In genomic region chr14:38197001-38197760, GRCh38 we compare ENCODE assay signal across 10 cellular contexts. TPM values are rescaled to one million over a fixed set of nuclear protein-coding genes. Genes with fewer than 3 reads are reported as not detected.
DNase-seq lines count a peak whose midpoint lies in the region; ATAC-seq and TF ChIP-seq lines count a peak whose summit lies in the region.
"Had no signal": no experiment of that assay in that cellular context is flagged by ENCODE, and none has a peak within 500 bp of the region (broad histone marks: within the 10 kb centered on the region; RNA-seq: fewer than 3 reads in every experiment).

No MANE protein-coding gene starts in this region.

- TF ChIP-seq CTCF in OCI-LY7 (conservative IDR thresholded peaks at IDR 0.05; ENCODE audit: low read length) (peak; percentile 95), fibroblast of the aortic adventitia (IDR thresholded peaks at IDR 0.05; ENCODE audit: insufficient read depth, low read length) (peak; percentile 49), lower leg skin (IDR thresholded peaks at IDR 0.05) (no peak)

- ATAC-seq in stimulated activated naive CD8-positive, alpha-beta T cell treated with anti-CD3 and anti-CD28 coated beads, Interleukin-15, amount 100 ng/mL, for 72 hours, result peak; percentile 54
- ATAC-seq in HG03108 (IDR thresholded peaks at IDR 0.05; ENCODE audit: unreplicated experiment), result no peak

- no peak overlapping the region for H3K4me3 Mint-ChIP-seq in stimulated activated naive CD8-positive, alpha-beta T cell treated with anti-CD3 and anti-CD28 coated beads, Interleukin-15, amount 100 ng/mL, for 72 hours

- no peak overlapping the region for H3K4me3 ChIP-seq in OCI-LY7 (ENCODE audit: low read depth, low read length, poor library complexity, severe bottlenecking)
- no peak overlapping the region for H3K4me3 ChIP-seq in fibroblast of the aortic adventitia (ENCODE audit: low read depth, low read length)
- H3K4me3 ChIP-seq in lower leg skin (ENCODE audit: low read depth, poor library complexity, severe bottlenecking), result no peak overlapping the region

- POLR2A ChIA-PET in OCI-LY7 (lab: Charles Lee), result interaction anchor here (0.7 to 1.2 kb wide), 12 partner anchors 15 to 1098 kb away, joined by 3 to 6 read pairs (median 4); no protein-coding TSS in a partner anchor

- DNase-seq in NCI-H82 (lab: John Stamatoyannopoulos, UW), result peak; percentile 11
- no peak for DNase-seq in NCI-H82 treated with DMSO at 0.1 percent for 48 hours (lab: John Stamatoyannopoulos, UW; ENCODE audit: unreplicated experiment)
- DNase-seq in OCI-LY7 (ENCODE audit: low spot score), result peak; percentile 74
- DNase-seq in fibroblast of the aortic adventitia (ENCODE audit: low read depth), result peak; percentile 4
- no peak for DNase-seq in stimulated activated naive CD8-positive, alpha-beta T cell treated with anti-CD3 and anti-CD28 coated beads, Interleukin-15, amount 100 ng/mL, for 72 hours
- no peak for DNase-seq in lower leg skin (ENCODE audit: low spot score in 2 of 2)
- DNase-seq in activated CD4-positive, CD25-positive, alpha-beta regulatory T cell treated with anti-CD3 and anti-CD28 coated beads, Interleukin-2, amount 50 U/mL, for 72 hours, result no peak

- peak overlapping the region; percentile 93 for H2AFZ ChIP-seq in OCI-LY7 (ENCODE audit: low read length)

- H3K4me2 ChIP-seq in OCI-LY7 (ENCODE audit: low read length), result peak overlapping the region; percentile 37

- H3K4me1 Mint-ChIP-seq in stimulated activated naive CD8-positive, alpha-beta T cell treated with anti-CD3 and anti-CD28 coated beads, Interleukin-15, amount 100 ng/mL, for 72 hours, result peaks cover 4% of the 10 kb centered on the region

- no peak overlapping the region for H3K27ac Mint-ChIP-seq in stimulated activated naive CD8-positive, alpha-beta T cell treated with anti-CD3 and anti-CD28 coated beads, Interleukin-15, amount 100 ng/mL, for 72 hours

- H3K9me3 Mint-ChIP-seq in stimulated activated naive CD8-positive, alpha-beta T cell treated with anti-CD3 and anti-CD28 coated beads, Interleukin-15, amount 100 ng/mL, for 72 hours, result no peaks in the 10 kb centered on the region

- H3K27me3 Mint-ChIP-seq in stimulated activated naive CD8-positive, alpha-beta T cell treated with anti-CD3 and anti-CD28 coated beads, Interleukin-15, amount 100 ng/mL, for 72 hours, result no peaks in the 10 kb centered on the region

- H3K27ac ChIP-seq in OCI-LY7 (ENCODE audit: low read depth, low read length, poor library complexity, severe bottlenecking), result peak overlapping the region; percentile 42

- CTCF ChIA-PET in OCI-LY7 (lab: Charles Lee; ENCODE audit: unreplicated experiment), result interaction anchor here (1.2 kb wide), 1 partner anchor 72 kb away, joined by 4 read pairs; no protein-coding TSS in a partner anchor

- H4K20me1 ChIP-seq in OCI-LY7 (ENCODE audit: insufficient read depth, low read length), result no peaks in the 10 kb centered on the region

- intact Hi-C loops in OCI-LY7 (cut with micrococcal nuclease; ENCODE audit: unreplicated experiment), result loop anchor here (1.0 to 10.0 kb wide), 3 partner anchors 70 to 294 kb away; no protein-coding TSS in a partner anchor
- intact Hi-C loops in lower leg skin (cut with DNase I; ENCODE audit: low total_unique reads), result no loop called here

- no TSS peak for BruUV-seq in OCI-LY7 (replicated peaks; lab: Mats Ljungman, UMichigan)

- peaks cover 34% of the 10 kb centered on the region for H3K4me1 ChIP-seq in OCI-LY7 (ENCODE audit: insufficient read depth, low read length, poor library complexity, severe bottlenecking)

- TF ChIP-seq POLR2A in lower leg skin (IDR thresholded peaks at IDR 0.05), result no peak

- H3K9me2 ChIP-seq in OCI-LY7 (ENCODE audit: insufficient read depth, low read length), result no peaks in the 10 kb centered on the region

- peaks cover 6% of the 10 kb centered on the region; the same call in 1 of the 2 replicates for H3K9me3 ChIP-seq in OCI-LY7 (ENCODE audit: low read length)

- no peaks in the 10 kb centered on the region for H3K79me2 ChIP-seq in OCI-LY7 (ENCODE audit: insufficient read depth, low read depth, low read length)

- H3K36me3 ChIP-seq in OCI-LY7 (ENCODE audit: insufficient read depth, low read length), result no peaks in the 10 kb centered on the region

RNA-seq across cellular contexts. Expression of gene SSTR1, which starts 10.5 kb away (rescaled TPM):
- total RNA-seq in OCI-LY7 (2014; rRNA removed; shearing (Covaris generic)), result not detected in 2 replicates
- total RNA-seq in OCI-LY7 (2022) (not detected in 2 replicates), fibroblast of the aortic adventitia (ENCODE audit: low replicate concordance) (0.57 and 0.63 TPM in 2 replicates), lower leg skin (1 to 10 TPM in 1 of 4 donors, under 1 TPM in 3; 0.07 to 1.2 (median 0.49) TPM)
- total RNA-seq: Daoy, dermis microvascular lymphatic vessel endothelial cell had no signal

RNA-seq across cellular contexts. Expression of gene CLEC14A, which starts 58.7 kb away (rescaled TPM):
- not detected in 2 replicates for total RNA-seq in OCI-LY7 (2014; rRNA removed; shearing (Covaris generic))
- not detected in 2 replicates for total RNA-seq in OCI-LY7 (2022)
- 0.63 and 4.5 TPM in 2 replicates for total RNA-seq in fibroblast of the aortic adventitia (ENCODE audit: low replicate concordance)
- total RNA-seq in lower leg skin, result 10 to 100 TPM; 10.2 to 25.8 (median 16.9) TPM
- total RNA-seq: Daoy had no signal

Comparison
In these comparisons a context has a peak if more than half of its experiments do, and no peak if none do; other contexts are left out.
1. DNase-seq: peak in NCI-H82 (single experiment), OCI-LY7 (single experiment) and fibroblast of the aortic adventitia (single experiment); none in NCI-H82 treated with DMSO at 0.1 percent for 48 hours (single experiment), stimulated activated naive CD8-positive, alpha-beta T cell treated with anti-CD3 and anti-CD28 coated beads, Interleukin-15, amount 100 ng/mL, for 72 hours (0 of 2), lower leg skin (0 of 2) and activated CD4-positive, CD25-positive, alpha-beta regulatory T cell treated with anti-CD3 and anti-CD28 coated beads, Interleukin-2, amount 50 U/mL, for 72 hours (single experiment).
2. CTCF ChIP-seq: peak in OCI-LY7 (single experiment) and fibroblast of the aortic adventitia (single experiment); none in lower leg skin (0 of 3).